30 cellular contexts compared by ENCODE assay signal in genomic region chr15:80579611-80580010, GRCh38.
DNase-seq lines count a peak whose midpoint lies in the region; ATAC-seq and TF ChIP-seq lines count a peak whose summit lies in the region.
"Had no signal": no experiment of that assay in that cellular context is flagged by ENCODE, and none has a peak within 500 bp of the region (broad histone marks: within the 10 kb centered on the region; RNA-seq: fewer than 3 reads in every experiment).

No MANE protein-coding gene starts in this region.

- POLR2A ChIA-PET in IMR-90 (lab: Charles Lee; ENCODE audit: unreplicated experiment) (no interaction called here), Caco-2 (lab: Charles Lee) (no interaction called here)
- POLR2A ChIA-PET in activated CD4-positive, alpha-beta memory T cell treated with anti-CD3 and anti-CD28 coated beads for 36 hours (lab: Charles Lee): no interaction called here

- peaks cover 55% of the 10 kb centered on the region for H3K36me3 Mint-ChIP-seq in brain
- peaks cover 6% of the 10 kb centered on the region for H3K36me3 Mint-ChIP-seq in type B pancreatic cell
- no peaks in the 10 kb centered on the region for H3K36me3 Mint-ChIP-seq in activated CD4-positive, alpha-beta memory T cell treated with anti-CD3 and anti-CD28 coated beads for 36 hours
- H3K36me3 Mint-ChIP-seq in Caco-2 (ENCODE audit: insufficient read depth, unreplicated experiment): no peaks in the 10 kb centered on the region
- H3K36me3 Mint-ChIP-seq: activated naive CD8-positive, alpha-beta T cell had no signal

- H4K5ac ChIP-seq in IMR-90 (ENCODE audit: low read depth, low read length): no peak overlapping the region

- dilution Hi-C loops in IMR-90 (cut with HindIII; ENCODE audit: low sequenced_read_pairs, unreplicated experiment): no loop called here

- peaks cover 16% of the 10 kb centered on the region for H3K9me1 ChIP-seq in IMR-90 (ENCODE audit: insufficient read depth, low read length)

- peak overlapping the region; percentile 7; the same call in 1 of the 2 replicates for H2BK20ac ChIP-seq in IMR-90 (ENCODE audit: low read depth, low read length)

- peak overlapping the region; percentile 45 for H2AK5ac ChIP-seq in IMR-90 (ENCODE audit: low read depth, low read length)

- no peak overlapping the region for H3K56ac ChIP-seq in IMR-90 (ENCODE audit: extremely low read depth, insufficient read depth, low read length)

- peak overlapping the region; percentile 23 to 50; a peak in 2 of 4 replicates for H4K8ac ChIP-seq in IMR-90 (ENCODE audit: low read depth in 2 of 2, low read length in 2 of 2)

- peak overlapping the region; percentile 48; the same call in 1 of the 2 replicates for H3K23ac ChIP-seq in IMR-90 (ENCODE audit: low read depth, low read length)

- TF ChIP-seq RAD21 in IMR-90 (IDR thresholded peaks at IDR 0.05; ENCODE audit: low read length): no peak

- TF ChIP-seq CTCF in IMR-90 (conservative IDR thresholded peaks at IDR 0.05; ENCODE audit: low read depth, low read length) (no peak), brain (conservative IDR thresholded peaks at IDR 0.05) (no peak), foreskin keratinocyte (conservative IDR thresholded peaks at IDR 0.05) (no peak), type B pancreatic cell (conservative IDR thresholded peaks at IDR 0.05) (no peak), Caco-2 (IDR thresholded peaks at IDR 0.05; ENCODE audit: insufficient read depth in 1 of 2, low read depth in 1 of 2, low read length in 1 of 2, severe bottlenecking in 1 of 2, unreplicated experiment in 1 of 2) (no peak)

- H3K4me1 Mint-ChIP-seq in brain: peaks cover 9% of the 10 kb centered on the region
- peaks cover 15% of the 10 kb centered on the region for H3K4me1 Mint-ChIP-seq in type B pancreatic cell (ENCODE audit: unreplicated experiment)
- H3K4me1 Mint-ChIP-seq in activated CD4-positive, alpha-beta memory T cell treated with anti-CD3 and anti-CD28 coated beads for 36 hours (ENCODE audit: low read depth): peaks cover 2% of the 10 kb centered on the region
- H3K4me1 Mint-ChIP-seq in Caco-2 (ENCODE audit: low read depth, unreplicated experiment): peaks cover 11% of the 10 kb centered on the region
- H3K4me1 Mint-ChIP-seq: activated CD4-positive, alpha-beta memory T cell treated with anti-CD3 and anti-CD28 coated beads, Interleukin-2, amount 10 ng/mL, durations not matched to agents 7 days and 5 days had no signal

- H3K36me3 ChIP-seq in IMR-90 (ENCODE audit: control insufficient read depth, insufficient read depth, low read length) (peaks cover 67% of the 10 kb centered on the region), Caco-2 (ENCODE audit: control insufficient read depth, insufficient read depth, low read length) (no peaks in the 10 kb centered on the region)
- H3K36me3 ChIP-seq: left ventricle myocardium inferior, neutrophil had no signal

- peak overlapping the region; percentile 60 for H3K4ac ChIP-seq in IMR-90 (ENCODE audit: low read depth, low read length)

- H3K27ac Mint-ChIP-seq in brain (peak overlapping the region in 3 of 5 experiments; percentile 7 to 84 (median 48)), type B pancreatic cell (peak overlapping the region; percentile 39), Caco-2 (ENCODE audit: unreplicated experiment) (no peak overlapping the region)
- H3K27ac Mint-ChIP-seq in activated CD4-positive, alpha-beta memory T cell treated with anti-CD3 and anti-CD28 coated beads for 36 hours: no peak overlapping the region
- H3K27ac Mint-ChIP-seq: activated CD4-positive, alpha-beta memory T cell treated with anti-CD3 and anti-CD28 coated beads, Interleukin-2, amount 10 ng/mL, durations not matched to agents 7 days and 5 days; activated naive CD8-positive, alpha-beta T cell; activated T-helper 2 cell treated with anti-CD3 and anti-CD28 coated beads, Interferon-gamma antibody, Interleukin-2, Interleukin-4, amounts not matched to agents 10 μg/mL and 5 μg/mL and 100 μg/mL, durations not matched to agents 14 hours and 24 hours and 36 hours; T-helper 1 cell treated with Interleukin-12 subunit alpha and Interleukin-12 subunit beta and Interleukin-4 antibody, amounts not matched to agents 30 μg/mL and 1 μg/mL, for 36 hours had no signal

- H3K9ac ChIP-seq in IMR-90 (ENCODE audit: low read depth, low read length): no peak overlapping the region

- no peak overlapping the region for H2AK9ac ChIP-seq in IMR-90 (replicated peaks; ENCODE audit: low read depth, low read length, poor library complexity)

- H3K4me3 ChIP-seq in IMR-90 (ENCODE audit: insufficient read depth, low read depth, low read length) (no peak overlapping the region), Caco-2 (ENCODE audit: low read depth, low read length) (no peak overlapping the region)
- H3K4me3 ChIP-seq: coronary artery, left ventricle myocardium inferior, MG63, SK-N-MC, stomach had no signal

- H3K27me3 Mint-ChIP-seq in brain: no peaks in the 10 kb centered on the region
- H3K27me3 Mint-ChIP-seq in type B pancreatic cell: no peaks in the 10 kb centered on the region
- peaks cover 1% of the 10 kb centered on the region for H3K27me3 Mint-ChIP-seq in activated CD4-positive, alpha-beta memory T cell treated with anti-CD3 and anti-CD28 coated beads for 36 hours
- H3K27me3 Mint-ChIP-seq in Caco-2 (ENCODE audit: insufficient read depth, unreplicated experiment): no peaks in the 10 kb centered on the region
- H3K27me3 Mint-ChIP-seq: activated CD4-positive, alpha-beta memory T cell treated with anti-CD3 and anti-CD28 coated beads, Interleukin-2, amount 10 ng/mL, durations not matched to agents 7 days and 5 days had no signal

- H3K4me1 ChIP-seq in IMR-90 (ENCODE audit: control insufficient read depth, insufficient read depth, low read length) (peaks cover 4% of the 10 kb centered on the region), foreskin keratinocyte (peaks cover 34% of the 10 kb centered on the region), Caco-2 (peaks cover 4% of the 10 kb centered on the region)
- H3K4me1 ChIP-seq: left ventricle myocardium inferior had no signal

- ATAC-seq in IMR-90 (ENCODE audit: low read depth) (no peak), foreskin keratinocyte (peak; percentile 7)
- ATAC-seq: activated CD4-positive, CD25-positive, alpha-beta regulatory T cell treated with anti-CD3 and anti-CD28 coated beads, Interleukin-2, amount 50 U/mL, for 24 hours; right cardiac atrium had no signal

- H3K27me3 ChIP-seq in IMR-90 (ENCODE audit: control insufficient read depth, insufficient read depth, low read length) (no peaks in the 10 kb centered on the region), foreskin keratinocyte (no peaks in the 10 kb centered on the region), Caco-2 (replicated peaks; ENCODE audit: control insufficient read depth, insufficient read depth, low read length) (no peaks in the 10 kb centered on the region)
- H3K27me3 ChIP-seq: MG63, neutrophil, stomach had no signal

- H3K18ac ChIP-seq in IMR-90 (ENCODE audit: low read depth, low read length): no peak overlapping the region

- H3K14ac ChIP-seq in IMR-90 (replicated peaks; ENCODE audit: low read depth, low read length): 0 out of 2 replicates have a peak overlapping the region, but pooled peaks have one; percentile 33

- H3K9me3 ChIP-seq in IMR-90 (ENCODE audit: control insufficient read depth, insufficient read depth, low read length) (no peaks in the 10 kb centered on the region), Caco-2 (no peaks in the 10 kb centered on the region)
- H3K9me3 ChIP-seq: left ventricle myocardium inferior, MG63, neutrophil, stomach had no signal

- DNase-seq in IMR-90 (no peak), foreskin keratinocyte (peak in 1 of 2 donors; percentile 38), type B pancreatic cell (ENCODE audit: extremely low spot score, unreplicated experiment) (no peak), Caco-2 (no peak)
- DNase-seq in activated CD8-positive, alpha-beta memory T cell treated with anti-CD3 and anti-CD28 coated beads, Interleukin-2, amount 50 U/mL, for 48 hours: no peak
- no peak for DNase-seq in activated CD4-positive, alpha-beta memory T cell treated with anti-CD3 and anti-CD28 coated beads for 36 hours
- DNase-seq: activated CD4-positive, alpha-beta memory T cell treated with anti-CD3 and anti-CD28 coated beads, Interleukin-2, amount 10 ng/mL, durations not matched to agents 7 days and 5 days; activated CD8-positive, alpha-beta memory T cell treated with anti-CD3 and anti-CD28 coated beads, Interleukin-2, amount 50 U/mL, for 4 hours; anterior cingulate cortex; COR-L47; effector memory CD4-positive, alpha-beta T cell; KG1; left ventricle myocardium inferior; NCI-H1105 treated with DMSO at 0.1 percent for 48 hours; NCI-H187 treated with DMSO at 0.1 percent for 48 hours; NCI-H510A treated with DMSO at 0.1 percent for 48 hours; right cardiac atrium; stimulated activated CD4-positive, alpha-beta T cell treated with anti-CD3 and anti-CD28 coated beads, Interleukin-12 subunit alpha, Interleukin-12 subunit beta, amount 100 ng/mL, for 4 hours; stimulated activated CD4-positive, alpha-beta T cell treated with anti-CD3 and anti-CD28 coated beads, Interleukin-2, amount 100 ng/mL, for 48 hours; stomach had no signal

- H4K91ac ChIP-seq in IMR-90 (ENCODE audit: insufficient read depth, low read depth, low read length): peak overlapping the region; percentile 44; the same call in 1 of the 2 replicates

- peak overlapping the region; percentile 83; the same call in 2 of the 3 replicates for H2BK15ac ChIP-seq in IMR-90 (ENCODE audit: low read depth, low read length)

- no peak overlapping the region for H3K27ac ChIP-seq in IMR-90 (ENCODE audit: insufficient read depth, low read length)
- peak overlapping the region; percentile 96 for H3K27ac ChIP-seq in foreskin keratinocyte
- H3K27ac ChIP-seq: C4-2B, coronary artery, left ventricle myocardium inferior, neutrophil, SK-N-MC, stomach had no signal

- in situ Hi-C loops in IMR-90 (cut with MboI; ENCODE audit: low sequenced_read_pairs): no loop called here

- no peak overlapping the region for H3K4me2 ChIP-seq in IMR-90 (ENCODE audit: low read depth, low read length)

- H3K4me3 Mint-ChIP-seq in brain (no peak overlapping the region), type B pancreatic cell (no peak overlapping the region), Caco-2 (ENCODE audit: unreplicated experiment) (no peak overlapping the region)
- no peak overlapping the region for H3K4me3 Mint-ChIP-seq in activated CD4-positive, alpha-beta memory T cell treated with anti-CD3 and anti-CD28 coated beads for 36 hours
- H3K4me3 Mint-ChIP-seq: activated CD4-positive, alpha-beta memory T cell treated with anti-CD3 and anti-CD28 coated beads, Interleukin-2, amount 10 ng/mL, durations not matched to agents 7 days and 5 days; activated naive CD8-positive, alpha-beta T cell; T-helper 1 cell treated with Interleukin-12 subunit alpha and Interleukin-12 subunit beta and Interleukin-4 antibody, amounts not matched to agents 30 μg/mL and 1 μg/mL, for 36 hours had no signal

- H3K9me3 Mint-ChIP-seq in brain (no peaks in the 10 kb centered on the region), type B pancreatic cell (no peaks in the 10 kb centered on the region), Caco-2 (ENCODE audit: unreplicated experiment) (no peaks in the 10 kb centered on the region)
- H3K9me3 Mint-ChIP-seq in activated CD4-positive, alpha-beta memory T cell treated with anti-CD3 and anti-CD28 coated beads for 36 hours: no peaks in the 10 kb centered on the region
- H3K9me3 Mint-ChIP-seq: activated CD4-positive, alpha-beta memory T cell treated with anti-CD3 and anti-CD28 coated beads, Interleukin-2, amount 10 ng/mL, durations not matched to agents 7 days and 5 days; activated T-helper 2 cell treated with anti-CD3 and anti-CD28 coated beads, Interferon-gamma antibody, Interleukin-2, Interleukin-4, amounts not matched to agents 10 μg/mL and 5 μg/mL and 100 μg/mL, durations not matched to agents 14 hours and 24 hours and 36 hours; T-helper 1 cell treated with Interleukin-12 subunit alpha and Interleukin-12 subunit beta and Interleukin-4 antibody, amounts not matched to agents 30 μg/mL and 1 μg/mL, for 36 hours had no signal

- peaks cover 0 to 4% of the 10 kb centered on the region in 2 experiments; a peak in 1 of 4 replicates for H3K79me1 ChIP-seq in IMR-90 (ENCODE audit: low read depth in 1 of 2, low read length in 2 of 2)

- peak overlapping the region; percentile 36 for H2AFZ ChIP-seq in IMR-90 (replicated peaks; ENCODE audit: low read length, poor library complexity)

- WGBS in IMR-90 (ENCODE audit: extremely low coverage in 2 of 2, insufficient read length in 1 of 2), 2 experiments: 90% methylated on average over 3 of the region's 6 CpGs; no CpG with 5 or more reads in 1 of the 2 experiments

- BruUV-seq in IMR-90 (replicated peaks; lab: Mats Ljungman, UMichigan): no TSS peak
- BruUV-seq in Caco-2 (replicated peaks; lab: Mats Ljungman, UMichigan): no TSS peak

- no peak overlapping the region for H2BK5ac ChIP-seq in IMR-90 (ENCODE audit: low read depth, low read length, poor library complexity, severe bottlenecking)

- TF ChIP-seq POLR2A in IMR-90 (IDR thresholded peaks at IDR 0.05; ENCODE audit: low read depth, low read length): no peak

- H4K20me1 ChIP-seq in IMR-90 (ENCODE audit: insufficient read depth, low read length): no peaks in the 10 kb centered on the region

- peak overlapping the region; percentile 80 for H2BK120ac ChIP-seq in IMR-90 (ENCODE audit: low read depth, low read length)

- intact Hi-C loops in IMR-90 (cut with micrococcal nuclease): no loop called here
- intact Hi-C loops in activated CD4-positive, alpha-beta memory T cell treated with anti-CD3 and anti-CD28 coated beads for 36 hours (cut with micrococcal nuclease): loop anchor here (10.0 kb wide), 1 partner anchor 395 kb away; no protein-coding TSS in a partner anchor
- intact Hi-C loops in Caco-2 (cut with micrococcal nuclease; ENCODE audit: unreplicated experiment): no loop called here

- CTCF ChIA-PET in IMR-90 (lab: Yijun Ruan, JAX): interaction anchor here (1.1 to 1.4 kb wide), 2 partner anchors 11 to 200 kb away, joined by 4 to 8 read pairs; partner anchors contain the start of gene CEMIP
- CTCF ChIA-PET in activated CD4-positive, alpha-beta memory T cell treated with anti-CD3 and anti-CD28 coated beads for 36 hours (lab: Charles Lee): no interaction called here
- CTCF ChIA-PET in Caco-2 (lab: Charles Lee): no interaction called here

Comparison
In these comparisons a context has a peak if more than half of its experiments do, and no peak if none do; other contexts are left out.
1. H3K27ac Mint-ChIP-seq: peak in brain (3 of 5) and type B pancreatic cell (single experiment); none in activated CD4-positive, alpha-beta memory T cell treated with anti-CD3 and anti-CD28 coated beads for 36 hours (single experiment) and Caco-2 (single experiment).